Comparison of ENCODE assay signal across 25 cellular contexts in genomic region chr7:136229819-136230609, GRCh38.
"Had no signal": no experiment of that assay in that cellular context is flagged by ENCODE, and none has a peak within 500 bp of the region (broad histone marks: within the 10 kb centered on the region; RNA-seq: fewer than 3 reads in every experiment).

No MANE protein-coding gene starts in this region.

- H3K27me3 ChIP-seq: esophagus muscularis mucosa, foreskin keratinocyte, neural progenitor cell, sigmoid colon, stomach, thyroid gland had no signal

- DNase-seq: activated CD4-positive, alpha-beta T cell treated with anti-CD3 and anti-CD28 coated beads for 36 hours; activated CD4-positive, CD25-positive, alpha-beta regulatory T cell; activated CD8-positive, alpha-beta T cell treated with anti-CD3 and anti-CD28 coated beads, Interleukin-2, amount 10 ng/mL, durations not matched to agents 7 days and 5 days; activated effector memory CD4-positive, alpha-beta T cell treated with anti-CD3 and anti-CD28 coated beads, Interleukin-2, amount 50 U/mL, for 16 hours; activated naive CD4-positive, alpha-beta T cell treated with anti-CD3 and anti-CD28 coated beads for 36 hours; amniotic stem cell; central memory CD4-positive, alpha-beta T cell; foreskin keratinocyte; glutamatergic neuron; islet precursor cell; left ventricle myocardium inferior; mesendoderm; natural killer cell; occipital lobe; psoas muscle; sigmoid colon; small intestine; stimulated activated CD4-positive, alpha-beta T cell treated with anti-CD3 and anti-CD28 coated beads, Interleukin-4, amount 100 ng/mL, for 4 hours; stimulated activated CD8-positive, alpha-beta memory T cell treated with anti-CD3 and anti-CD28 coated beads, Interleukin-4, amount 100 ng/mL, for 48 hours; stomach; thyroid gland had no signal

- ATAC-seq: activated CD4-positive, alpha-beta T cell treated with anti-CD3 and anti-CD28 coated beads for 36 hours; activated CD8-positive, alpha-beta T cell treated with anti-CD3 and anti-CD28 coated beads, Interleukin-2, amount 10 ng/mL, durations not matched to agents 7 days and 5 days; foreskin keratinocyte; natural killer cell; psoas muscle; stimulated activated memory B cell treated with anti-CD40 and anti-IgM and Interleukin-4, amounts not matched to agents 10 μg/mL and 1 μg/mL and 100 μg/mL, for 72 hours had no signal

- H3K4me3 ChIP-seq: esophagus muscularis mucosa, left ventricle myocardium inferior, lung, neural progenitor cell, psoas muscle, sigmoid colon, stomach, thyroid gland had no signal

- H3K36me3 ChIP-seq: esophagus muscularis mucosa, left ventricle myocardium inferior, neural progenitor cell, sigmoid colon, stomach, thyroid gland had no signal
